21 cellular contexts compared by ENCODE assay signal in genomic region chr12:124338448-124338847, GRCh38. TPM values are rescaled to one million over a fixed set of nuclear protein-coding genes. Genes with fewer than 3 reads are reported as not detected.
"Had no signal": no experiment of that assay in that cellular context is flagged by ENCODE, and none has a peak within 500 bp of the region (broad histone marks: within the 10 kb centered on the region; RNA-seq: fewer than 3 reads in every experiment).

No MANE protein-coding gene starts in this region.

- H2AFZ ChIP-seq: hepatocyte had no signal

- H3K27ac ChIP-seq: hepatocyte, lower lobe of right lung, neutrophil, spleen, uterus, WERI-Rb-1 had no signal

- H3K4me3 ChIP-seq: hepatocyte, lower lobe of right lung, spleen, tibial nerve, uterus had no signal

- H3K36me3 ChIP-seq: uterus had no signal

- ATAC-seq: activated CD8-positive, alpha-beta memory T cell treated with anti-CD3 and anti-CD28 coated beads, Interleukin-2, amount 10 ng/mL, durations not matched to agents 7 days and 5 days; esophagus mucosa; left cardiac atrium; natural killer cell; stimulated activated naive CD8-positive, alpha-beta T cell treated with anti-CD3 and anti-CD28 coated beads, Interleukin-15, Interleukin-2, amounts not matched to agents 100 U/mL and 50 U/mL, for 24 hours had no signal

- FAIRE-seq: bronchial epithelial cell, islet of Langerhans had no signal

- H3K4me2 ChIP-seq: hepatocyte had no signal

- H3K27me3 ChIP-seq: hepatocyte, neutrophil, spleen, tibial nerve, uterus had no signal

- H3K4me1 ChIP-seq: lower lobe of right lung, spleen, uterus had no signal

- H3K79me2 ChIP-seq: hepatocyte had no signal

- DNase-seq: activated CD4-positive, alpha-beta T cell treated with anti-CD3 and anti-CD28 coated beads, Interleukin-2, amount 50 U/mL, for 48 hours; activated CD8-positive, alpha-beta memory T cell treated with anti-CD3 and anti-CD28 coated beads, Interleukin-2, amount 10 ng/mL, durations not matched to agents 7 days and 5 days; activated gamma-delta T cell; activated T-cell treated with anti-CD3 and anti-CD28 coated beads, Interleukin-2, amount 50 U/mL, for 1 hour; cerebellar nuclear complex; cortex of kidney; left cardiac atrium; lower lobe of right lung; natural killer cell; spleen; stimulated activated naive CD8-positive, alpha-beta T cell treated with anti-CD3 and anti-CD28 coated beads, Interleukin-15, Interleukin-2, amounts not matched to agents 100 U/mL and 50 U/mL, for 24 hours; T-helper 2 cell; uterus; WERI-Rb-1 had no signal

- H3K9me3 ChIP-seq: lower lobe of right lung, neutrophil, spleen, tibial nerve, uterus had no signal

RNA-seq across cellular contexts. Expression of gene RFLNA, which starts 43.6 kb away (rescaled TPM):
- total RNA-seq: activated CD8-positive, alpha-beta memory T cell treated with anti-CD3 and anti-CD28 coated beads, Interleukin-2, amount 10 ng/mL, durations not matched to agents 7 days and 5 days; bronchial epithelial cell; esophagus mucosa; mesenteric fat pad had no signal
